9 cellular contexts compared by ENCODE assay signal in genomic region chr15:41944313-41944940, GRCh38. TPM values are rescaled to one million over a fixed set of nuclear protein-coding genes. Genes with fewer than 3 reads are reported as not detected.
DNase-seq lines count a peak whose midpoint lies in the region; ATAC-seq and TF ChIP-seq lines count a peak whose summit lies in the region.
"Had no signal": no experiment of that assay in that cellular context is flagged by ENCODE, and none has a peak within 500 bp of the region (broad histone marks: within the 10 kb centered on the region; RNA-seq: fewer than 3 reads in every experiment).

No MANE protein-coding gene starts in this region.

- DNase-seq in Daoy (ENCODE audit: low read depth) (peak; percentile 93), T1000 (lab: John Stamatoyannopoulos, UW) (peak; percentile 50), NCI-H446 treated with DMSO at 0.1 percent for 48 hours (lab: John Stamatoyannopoulos, UW) (no peak)
- DNase-seq in stimulated activated CD4-positive, alpha-beta T cell treated with anti-CD3 and anti-CD28 coated beads, Interleukin-4, amount 100 ng/mL, for 4 hours: no peak
- no peak for DNase-seq in naive thymus-derived CD8-positive, alpha-beta T cell
- DNase-seq: activated B cell treated with CpG ODN at 0.5 μM for 24 hours had no signal

- H3K27me3 ChIP-seq in gastroesophageal sphincter: no peaks in the 10 kb centered on the region
- no peaks in the 10 kb centered on the region for H3K27me3 ChIP-seq in rectal smooth muscle tissue (ENCODE audit: control insufficient read depth, insufficient read depth, low read length)

- WGBS in gastroesophageal sphincter (ENCODE audit: low coverage in 1 of 2), 2 donors: 18 to 23% methylated on average over 4 to 5 of the region's 8 CpGs

- H3K4me3 Mint-ChIP-seq in naive thymus-derived CD8-positive, alpha-beta T cell: no peak overlapping the region
- H3K4me3 Mint-ChIP-seq: activated B cell treated with CpG ODN at 0.5 μM for 24 hours had no signal

- H3K9me3 Mint-ChIP-seq in naive thymus-derived CD8-positive, alpha-beta T cell: no peaks in the 10 kb centered on the region
- H3K9me3 Mint-ChIP-seq: activated B cell treated with CpG ODN at 0.5 μM for 24 hours had no signal

- H3K4me3 ChIP-seq in gastroesophageal sphincter (no peak overlapping the region), rectal smooth muscle tissue (ENCODE audit: low read length) (no peak overlapping the region)

- no peak for TF ChIP-seq CTCF in gastroesophageal sphincter (IDR thresholded peaks at IDR 0.05)

- no peak for TF ChIP-seq EP300 in gastroesophageal sphincter (IDR thresholded peaks at IDR 0.05)

- peaks cover 0 to 11% (median 4%) of the 10 kb centered on the region in 4 donors for H3K4me1 Mint-ChIP-seq in naive thymus-derived CD8-positive, alpha-beta T cell
- H3K4me1 Mint-ChIP-seq: activated B cell treated with CpG ODN at 0.5 μM for 24 hours had no signal

- peak overlapping the region in 3 of 4 donors; percentile 44 to 77 (median 77) for H3K27ac ChIP-seq in gastroesophageal sphincter
- peak overlapping the region; percentile 27 for H3K27ac ChIP-seq in rectal smooth muscle tissue (ENCODE audit: low read depth, low read length)

- POLR2A ChIA-PET in naive thymus-derived CD8-positive, alpha-beta T cell (lab: Charles Lee): no interaction called here

- peak overlapping the region in 4 of 10 donors; percentile 18 to 70 (median 60) for H3K27ac Mint-ChIP-seq in naive thymus-derived CD8-positive, alpha-beta T cell
- H3K27ac Mint-ChIP-seq: activated B cell treated with CpG ODN at 0.5 μM for 24 hours had no signal

- peaks cover 0 to 52% (median 11%) of the 10 kb centered on the region in 3 donors for H3K4me1 ChIP-seq in gastroesophageal sphincter
- peaks cover 11% of the 10 kb centered on the region for H3K4me1 ChIP-seq in rectal smooth muscle tissue (ENCODE audit: control insufficient read depth, insufficient read depth, low read length)

- peaks cover 0 to 19% (median 4%) of the 10 kb centered on the region in 3 donors for H3K36me3 Mint-ChIP-seq in naive thymus-derived CD8-positive, alpha-beta T cell

- no peaks in the 10 kb centered on the region for H3K9me3 ChIP-seq in gastroesophageal sphincter

- no peaks in the 10 kb centered on the region for H3K27me3 Mint-ChIP-seq in naive thymus-derived CD8-positive, alpha-beta T cell
- H3K27me3 Mint-ChIP-seq: activated B cell treated with CpG ODN at 0.5 μM for 24 hours had no signal

- TF ChIP-seq POLR2A in gastroesophageal sphincter (IDR thresholded peaks at IDR 0.05): no peak

- no peak overlapping the region for H3K9ac ChIP-seq in rectal smooth muscle tissue (ENCODE audit: low read length)

- ATAC-seq in gastroesophageal sphincter (peak; percentile 94), GM21526 (IDR thresholded peaks at IDR 0.05; ENCODE audit: low FRiP score, unreplicated experiment) (no peak)
- ATAC-seq in naive thymus-derived CD8-positive, alpha-beta T cell: no peak

- peaks cover 0 to 24% of the 10 kb centered on the region in 2 donors for H3K36me3 ChIP-seq in gastroesophageal sphincter
- H3K36me3 ChIP-seq in rectal smooth muscle tissue (ENCODE audit: control insufficient read depth, insufficient read depth, low read length): no peaks in the 10 kb centered on the region

RNA-seq across cellular contexts. Expression of gene EHD4, which starts 27.9 kb away (rescaled TPM):
- 21.9 and 26.9 TPM in 2 replicates for total RNA-seq in Daoy (2014; rRNA removed; shearing (Covaris generic))
- 10 to 100 TPM in 3 of 4 donors, 1 to 10 TPM in 1; 10.0 to 25.4 (median 20.3) TPM for total RNA-seq in gastroesophageal sphincter
- total RNA-seq in naive thymus-derived CD8-positive, alpha-beta T cell: 10 to 100 TPM in 1 of 2 experiments, 1 to 10 TPM in 1; 9.1 to 10.4 TPM
- 1 to 10 TPM; 5.2 to 7.6 (median 5.9) TPM for polyA plus RNA-seq in naive thymus-derived CD8-positive, alpha-beta T cell

RNA-seq across cellular contexts. Expression of gene SPTBN5, which starts 50.6 kb away (rescaled TPM):
- 1.1 and 3.8 TPM in 2 replicates for total RNA-seq in Daoy (2014; rRNA removed; shearing (Covaris generic))
- total RNA-seq in gastroesophageal sphincter: under 1 TPM; 0.13 to 0.93 (median 0.38) TPM
- total RNA-seq in naive thymus-derived CD8-positive, alpha-beta T cell: under 1 TPM; 0.81 to 0.96 TPM
- under 1 TPM in 1 of 3 donors, not detected in 2; 0.02 TPM for polyA plus RNA-seq in naive thymus-derived CD8-positive, alpha-beta T cell

Comparison
In these comparisons a context has a peak if more than half of its experiments do, and no peak if none do; other contexts are left out.
1. DNase-seq: peak in Daoy (single experiment) and T1000 (single experiment); none in stimulated activated CD4-positive, alpha-beta T cell treated with anti-CD3 and anti-CD28 coated beads, Interleukin-4, amount 100 ng/mL, for 4 hours (0 of 2), NCI-H446 treated with DMSO at 0.1 percent for 48 hours (single experiment) and naive thymus-derived CD8-positive, alpha-beta T cell (0 of 10).